Comparison of ENCODE assay signal across 10 cellular contexts in the genomic region with DNA sequence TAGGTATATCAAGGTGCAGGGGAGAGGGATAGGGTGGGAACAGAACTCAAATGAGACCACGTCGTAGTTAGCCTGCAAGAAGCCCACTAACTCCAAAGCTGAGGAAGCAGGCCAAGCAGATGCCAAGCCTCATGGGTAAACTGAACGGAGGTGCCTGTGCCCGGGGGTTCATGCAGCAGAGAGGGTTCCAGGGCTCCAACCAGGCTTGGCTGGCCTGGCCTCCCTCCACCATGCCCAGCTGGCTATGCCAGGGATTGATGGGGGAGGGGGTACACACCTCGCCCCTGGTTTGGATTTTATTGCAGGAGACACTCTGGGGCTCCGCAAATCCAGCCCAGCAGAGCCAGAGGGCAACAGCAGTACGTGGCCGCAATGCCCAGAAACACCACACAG. TPM values are rescaled to one million over a fixed set of nuclear protein-coding genes. Genes with fewer than 3 reads are reported as not detected.
DNase-seq lines count a peak whose midpoint lies in the region; ATAC-seq and TF ChIP-seq lines count a peak whose summit lies in the region.
"Had no signal": no experiment of that assay in that cellular context is flagged by ENCODE, and none has a peak within 500 bp of the region (broad histone marks: within the 10 kb centered on the region; RNA-seq: fewer than 3 reads in every experiment).

No MANE protein-coding gene starts in this region.

- H3K27me3 ChIP-seq in RWPE2 (ENCODE audit: insufficient read depth, poor library complexity, severe bottlenecking) (no peaks in the 10 kb centered on the region), esophagus muscularis mucosa (no peaks in the 10 kb centered on the region)

- H3K4me1 ChIP-seq in RWPE2 (ENCODE audit: insufficient read depth, poor library complexity, severe bottlenecking): peaks cover 100% of the 10 kb centered on the region
- peaks cover 100% of the 10 kb centered on the region in 4 donors for H3K4me1 ChIP-seq in esophagus muscularis mucosa

- ATAC-seq in RWPE2 (ENCODE audit: low read depth): no peak
- ATAC-seq: K562 had no signal

- intact Hi-C loops in esophagus muscularis mucosa (cut with DNase I): no loop called here

- H3K9me3 ChIP-seq in RWPE2 (ENCODE audit: severe bottlenecking) (no peaks in the 10 kb centered on the region), esophagus muscularis mucosa (no peaks in the 10 kb centered on the region)

- TF ChIP-seq EP300 in esophagus muscularis mucosa (IDR thresholded peaks at IDR 0.05): no peak

- WGBS in esophagus muscularis mucosa: 59% methylated on average over 2 of the region's 8 CpGs

- TF ChIP-seq CTCF in RWPE2 (IDR thresholded peaks at IDR 0.05; ENCODE audit: poor library complexity, severe bottlenecking): no peak
- TF ChIP-seq CTCF in esophagus muscularis mucosa (IDR thresholded peaks at IDR 0.05): no peak

- no peak overlapping the region for H3K4me3 ChIP-seq in RWPE2 (ENCODE audit: severe bottlenecking)
- H3K4me3 ChIP-seq in esophagus muscularis mucosa: peak overlapping the region in 1 of 4 donors; percentile 1
- no peak overlapping the region for H3K4me3 ChIP-seq in skin epidermis
- H3K4me3 ChIP-seq: K562 had no signal

- TF ChIP-seq POLR2A in esophagus muscularis mucosa (IDR thresholded peaks at IDR 0.05; ENCODE audit: low read depth): no peak

- H3K27ac ChIP-seq in RWPE2 (ENCODE audit: poor library complexity, severe bottlenecking): peak overlapping the region; percentile 100
- peak overlapping the region; percentile 86 to 95 (median 91) for H3K27ac ChIP-seq in esophagus muscularis mucosa (replicated peaks in 1 of 4)
- peak overlapping the region; percentile 42 to 90 (median 76) for H3K27ac ChIP-seq in skin epidermis

- DNase-seq in RWPE2 (ENCODE audit: low spot score): no peak
- DNase-seq in esophagus muscularis mucosa (ENCODE audit: extremely low spot score): no peak
- DNase-seq in stimulated activated naive CD4-positive, alpha-beta T cell treated with Interleukin-2 at 50 U/mL for 16 hours (lab: John Stamatoyannopoulos, UW): no peak
- no peak for DNase-seq in kidney tubule cell (ENCODE audit: low spot score)
- no peak for DNase-seq in retina
- DNase-seq: activated naive CD8-positive, alpha-beta T cell treated with anti-CD3 and anti-CD28 coated beads, Interleukin-2, amount 10 ng/mL, durations not matched to agents 7 days and 5 days; NCI-H524 treated with DMSO at 0.1 percent for 48 hours; occipital lobe had no signal

- H3K36me3 ChIP-seq in RWPE2 (ENCODE audit: low read depth) (peaks cover 36% of the 10 kb centered on the region), esophagus muscularis mucosa (peaks cover 0 to 9% (median 0%) of the 10 kb centered on the region in 4 donors)

RNA-seq across cellular contexts. Expression of a gene that starts 27.3 kb away (rescaled TPM):
- total RNA-seq in esophagus muscularis mucosa: 10 to 100 TPM; 51.9 to 89.4 (median 71.9) TPM

RNA-seq across cellular contexts. Expression of a gene that starts 37.3 kb away (rescaled TPM):
- total RNA-seq in esophagus muscularis mucosa: 1,000 to 10,000 TPM; 2,092 to 2,985 (median 2,271) TPM

RNA-seq across cellular contexts. Expression of a gene that starts 43.7 kb away (rescaled TPM):
- total RNA-seq in esophagus muscularis mucosa: 10 to 100 TPM; 38.6 to 94.6 (median 49.3) TPM

RNA-seq across cellular contexts. Expression of a gene that starts 53.5 kb away (rescaled TPM):
- total RNA-seq in esophagus muscularis mucosa: under 1 TPM in 2 of 4 donors, not detected in 2; under 0.01 TPM

RNA-seq across cellular contexts. Expression of a gene that starts 54.8 kb away (rescaled TPM):
- total RNA-seq in esophagus muscularis mucosa: under 1 TPM in 2 of 4 donors, not detected in 2; under 0.01 TPM
